14 cellular contexts compared by ENCODE assay signal in the genomic region with DNA sequence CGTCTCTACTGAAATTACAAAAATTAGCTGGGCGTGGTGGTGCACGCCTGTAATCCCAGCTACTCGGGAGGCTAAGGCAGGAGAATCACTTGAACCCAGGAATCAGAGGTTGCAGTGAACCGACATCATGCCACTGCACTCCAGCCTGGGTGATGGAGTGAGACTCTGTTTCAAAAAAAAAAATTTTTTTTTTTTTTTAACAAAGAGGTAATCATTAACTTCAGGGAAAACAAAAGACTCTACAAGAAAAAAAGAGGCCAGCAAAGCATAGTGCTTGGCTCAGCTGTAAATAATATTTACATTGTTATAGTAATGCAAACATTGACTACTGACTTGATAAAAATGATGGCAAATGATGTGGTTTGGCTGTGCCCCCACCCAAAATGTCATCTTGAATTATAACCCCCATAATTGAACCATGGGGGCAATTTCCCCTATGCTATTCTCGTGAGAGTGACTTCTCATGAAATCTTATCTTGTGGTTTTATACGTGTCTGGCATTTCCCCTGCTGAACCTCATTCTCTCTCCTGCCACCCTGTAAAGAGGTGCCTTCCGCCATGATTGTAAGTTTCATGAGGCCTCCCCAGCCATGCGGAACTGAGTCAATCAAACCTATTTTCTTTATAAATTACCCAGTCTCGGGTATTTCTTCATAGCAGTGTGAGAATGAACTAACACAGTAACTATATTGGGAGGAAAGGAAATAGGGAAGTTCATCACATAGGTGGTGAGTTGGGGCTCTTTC. TPM values are rescaled to one million over a fixed set of nuclear protein-coding genes. Genes with fewer than 3 reads are reported as not detected.
A peak's percentile ranks its signal among the peaks of the same experiment; 100 is the strongest.
DNase-seq lines count a peak whose midpoint lies in the region; ATAC-seq, FAIRE-seq and TF ChIP-seq lines count a peak whose summit lies in the region.
"Had no signal": no experiment of that assay in that cellular context is flagged by ENCODE, and none has a peak within 500 bp of the region (broad histone marks: within the 10 kb centered on the region; RNA-seq: fewer than 3 reads in every experiment).

No MANE protein-coding gene starts in this region.

- DNase-seq in DMS53 treated with DMSO at 0.1 percent for 48 hours (lab: John Stamatoyannopoulos, UW; ENCODE audit: unreplicated experiment) (peak; percentile 93), NCI-H526 (lab: John Stamatoyannopoulos, UW) (peak; percentile 49 to 52), pancreas (peak in 1 of 6 donors; percentile 13), lower lobe of right lung (no peak)
- no peak for DNase-seq in activated naive CD8-positive, alpha-beta T cell treated with anti-CD3 and anti-CD28 coated beads for 36 hours
- DNase-seq in activated T-cell treated with anti-CD3 and anti-CD28 coated beads, Interleukin-2, amount 50 U/mL, for 24 hours: no peak
- DNase-seq: activated CD8-positive, alpha-beta memory T cell treated with anti-CD3 and anti-CD28 coated beads, Interleukin-2, amount 50 U/mL, for 48 hours; anterior cingulate cortex; foreskin melanocyte; IMR-90; PC-9 had no signal

- H3K9me3 ChIP-seq in pancreas (no peaks in the 10 kb centered on the region), lower lobe of right lung (no peaks in the 10 kb centered on the region)

- ATAC-seq in pancreas (peak; percentile 64 to 84 (median 77)), GM18907 (IDR thresholded peaks at IDR 0.05; ENCODE audit: unreplicated experiment) (no peak), lower lobe of right lung (no peak)

- TF ChIP-seq CTCF in pancreas (IDR thresholded peaks at IDR 0.05) (no peak), lower lobe of right lung (IDR thresholded peaks at IDR 0.05) (no peak)

- no peak overlapping the region for H3K4me3 Mint-ChIP-seq in activated naive CD8-positive, alpha-beta T cell treated with anti-CD3 and anti-CD28 coated beads for 36 hours
- H3K4me3 Mint-ChIP-seq in activated T-cell treated with anti-CD3 and anti-CD28 coated beads, Interleukin-2, amount 50 U/mL, for 24 hours: no peak overlapping the region

- peak overlapping the region in 2 of 4 donors; percentile 46 to 52 for H3K27ac ChIP-seq in pancreas
- no peak overlapping the region for H3K27ac ChIP-seq in lower lobe of right lung
- H3K27ac ChIP-seq: PC-9, right atrium auricular region had no signal

- intact Hi-C loops in pancreas (cut with DNase I): no loop called here
- intact Hi-C loops in lower lobe of right lung (cut with DNase I): no loop called here

- peaks cover 14% of the 10 kb centered on the region for H3K9me3 Mint-ChIP-seq in activated naive CD8-positive, alpha-beta T cell treated with anti-CD3 and anti-CD28 coated beads for 36 hours
- H3K9me3 Mint-ChIP-seq in activated T-cell treated with anti-CD3 and anti-CD28 coated beads, Interleukin-2, amount 50 U/mL, for 24 hours: no peaks in the 10 kb centered on the region

- peaks cover 3% of the 10 kb centered on the region for H3K36me3 Mint-ChIP-seq in activated naive CD8-positive, alpha-beta T cell treated with anti-CD3 and anti-CD28 coated beads for 36 hours
- H3K36me3 Mint-ChIP-seq in activated T-cell treated with anti-CD3 and anti-CD28 coated beads, Interleukin-2, amount 50 U/mL, for 24 hours (ENCODE audit: low read depth): no peaks in the 10 kb centered on the region

- peaks cover 28% of the 10 kb centered on the region for H3K27me3 Mint-ChIP-seq in activated naive CD8-positive, alpha-beta T cell treated with anti-CD3 and anti-CD28 coated beads for 36 hours
- peaks cover 29% of the 10 kb centered on the region for H3K27me3 Mint-ChIP-seq in activated T-cell treated with anti-CD3 and anti-CD28 coated beads, Interleukin-2, amount 50 U/mL, for 24 hours

- peaks cover 14% of the 10 kb centered on the region for H3K4me1 Mint-ChIP-seq in activated naive CD8-positive, alpha-beta T cell treated with anti-CD3 and anti-CD28 coated beads for 36 hours
- H3K4me1 Mint-ChIP-seq in activated T-cell treated with anti-CD3 and anti-CD28 coated beads, Interleukin-2, amount 50 U/mL, for 24 hours (ENCODE audit: low read depth): peaks cover 9% of the 10 kb centered on the region

- H3K27me3 ChIP-seq in pancreas: no peaks in the 10 kb centered on the region
- H3K27me3 ChIP-seq in lower lobe of right lung (ENCODE audit: low read depth): peaks cover 11% of the 10 kb centered on the region
- H3K27me3 ChIP-seq: right atrium auricular region had no signal

- H3K36me3 ChIP-seq in pancreas (no peaks in the 10 kb centered on the region), lower lobe of right lung (no peaks in the 10 kb centered on the region)
- H3K36me3 ChIP-seq: right atrium auricular region had no signal

- H3K4me1 ChIP-seq in pancreas (peaks cover 0 to 6% (median 0%) of the 10 kb centered on the region in 3 donors), lower lobe of right lung (peaks cover 10% of the 10 kb centered on the region)

- H3K4me3 ChIP-seq in pancreas: no peak overlapping the region
- no peak overlapping the region for H3K4me3 ChIP-seq in lower lobe of right lung
- H3K4me3 ChIP-seq: PC-9, right atrium auricular region had no signal

- 31 to 38% methylated on average over 10 of the region's 10 CpGs for WGBS in pancreas, 2 donors

- no peak for FAIRE-seq in pancreas (lab: Jason Lieb, UNC)

- H3K27ac Mint-ChIP-seq in activated naive CD8-positive, alpha-beta T cell treated with anti-CD3 and anti-CD28 coated beads for 36 hours: peak overlapping the region; percentile 35
- no peak overlapping the region for H3K27ac Mint-ChIP-seq in activated T-cell treated with anti-CD3 and anti-CD28 coated beads, Interleukin-2, amount 50 U/mL, for 24 hours

RNA-seq across cellular contexts. Expression of gene SSTR2, which starts 12.7 kb away (rescaled TPM):
- under 1 TPM; 0.04 to 0.16 TPM for total RNA-seq in activated naive CD8-positive, alpha-beta T cell treated with anti-CD3 and anti-CD28 coated beads for 36 hours
- total RNA-seq in pancreas (1 to 10 TPM in 1 of 6 donors, under 1 TPM in 5; 0.14 to 1.0 (median 0.46) TPM), lower lobe of right lung (0.12 TPM)
- 1 to 10 TPM in 1 of 2 donors, under 1 TPM in 1; 0.57 to 4.1 TPM for polyA plus RNA-seq in pancreas
- total RNA-seq: dermis microvascular lymphatic vessel endothelial cell, IMR-90, PC-9 had no signal

RNA-seq across cellular contexts. Expression of gene COG1, which starts 40.8 kb away (rescaled TPM):
- 10 to 100 TPM; 23.4 to 27.7 TPM for total RNA-seq in activated naive CD8-positive, alpha-beta T cell treated with anti-CD3 and anti-CD28 coated beads for 36 hours
- total RNA-seq in pancreas (10 to 100 TPM; 21.1 to 29.6 (median 25.5) TPM), lower lobe of right lung (36.4 TPM)
- 10 to 100 TPM; 24.0 to 27.5 TPM for polyA plus RNA-seq in pancreas

RNA-seq across cellular contexts. Expression of gene SLC39A11, which starts 59.6 kb away (rescaled TPM):
- total RNA-seq in activated naive CD8-positive, alpha-beta T cell treated with anti-CD3 and anti-CD28 coated beads for 36 hours: 10 to 100 TPM; 15.3 to 15.4 TPM
- 10 to 100 TPM; 16.7 to 32.9 (median 21.1) TPM for total RNA-seq in pancreas
- polyA plus RNA-seq in pancreas: 10 to 100 TPM in 1 of 2 donors, 1 to 10 TPM in 1; 7.9 to 11.4 TPM
- 39.7 TPM for total RNA-seq in lower lobe of right lung

Comparison
In these comparisons a context has a peak if more than half of its experiments do, and no peak if none do; other contexts are left out.
1. DNase-seq: peak in DMS53 treated with DMSO at 0.1 percent for 48 hours (single experiment) and NCI-H526 (2 of 2); none in activated naive CD8-positive, alpha-beta T cell treated with anti-CD3 and anti-CD28 coated beads for 36 hours (single experiment), activated T-cell treated with anti-CD3 and anti-CD28 coated beads, Interleukin-2, amount 50 U/mL, for 24 hours (single experiment) and lower lobe of right lung (single experiment).
2. ATAC-seq: peak in pancreas (4 of 4); none in GM18907 (single experiment) and lower lobe of right lung (0 of 2).